8 cellular contexts compared by ENCODE assay signal in genomic region chr14:102317564-102318248, GRCh38. TPM values are rescaled to one million over a fixed set of nuclear protein-coding genes. Genes with fewer than 3 reads are reported as not detected.
DNase-seq lines count a peak whose midpoint lies in the region; ATAC-seq and TF ChIP-seq lines count a peak whose summit lies in the region.

No MANE protein-coding gene starts in this region.

- peaks cover 3% of the 10 kb centered on the region for H3K36me3 Mint-ChIP-seq in type B pancreatic cell

- H3F3A ChIP-seq in PC-3 (ENCODE audit: low read length, unreplicated experiment) = no peaks in the 10 kb centered on the region

- no peak overlapping the region for H3K4ac ChIP-seq in mesenchymal stem cell (ENCODE audit: low read depth in 1 of 2, low read length in 2 of 2)

- H2BK120ac ChIP-seq in mesenchymal stem cell (ENCODE audit: low read depth, low read length) = no peak overlapping the region

- DNase-seq in COR-L47 (lab: John Stamatoyannopoulos, UW) = peak; percentile 35
- peak in 42 of 76 experiments; percentile 2 to 57 (median 16) for DNase-seq in HUDEP-2 (lab: John Stamatoyannopoulos, UW; ENCODE audit: unreplicated experiment in 76 of 76)
- DNase-seq in PC-3 = peak; percentile 61
- DNase-seq in choroid plexus epithelial cell (ENCODE audit: low read depth) = peak; percentile 46
- DNase-seq in mesenchymal stem cell = no peak
- no peak for DNase-seq in type B pancreatic cell (ENCODE audit: extremely low spot score, unreplicated experiment)

- H2AK5ac ChIP-seq in mesenchymal stem cell (ENCODE audit: low read length, severe bottlenecking) = peak overlapping the region; percentile 64

- peak overlapping the region; percentile 32 for H4K8ac ChIP-seq in mesenchymal stem cell (ENCODE audit: low read length)

- H3K79me1 ChIP-seq in mesenchymal stem cell (replicated peaks; ENCODE audit: low read length, poor library complexity, severe bottlenecking) = peaks cover 13% of the 10 kb centered on the region

- H3K27me3 ChIP-seq in PC-3 (ENCODE audit: low read length) (no peaks in the 10 kb centered on the region), mesenchymal stem cell (ENCODE audit: control insufficient read depth in 1 of 2, insufficient read depth in 1 of 2, low read length in 2 of 2) (no peaks in the 10 kb centered on the region)

- H2AFZ ChIP-seq in PC-3 (ENCODE audit: low read length) (peak overlapping the region; percentile 80), mesenchymal stem cell (ENCODE audit: low read depth, low read length) (peak overlapping the region; percentile 60)

- H3K9ac ChIP-seq in PC-3 (ENCODE audit: low read length) (peak overlapping the region; percentile 62), mesenchymal stem cell (ENCODE audit: low read length) (peak overlapping the region; percentile 77)

- H2BK5ac ChIP-seq in mesenchymal stem cell (ENCODE audit: low read depth, low read length, poor library complexity, severe bottlenecking) = no peak overlapping the region

- no peaks in the 10 kb centered on the region for H3K9me3 Mint-ChIP-seq in type B pancreatic cell

- peaks cover 14% of the 10 kb centered on the region for H3K27me3 Mint-ChIP-seq in type B pancreatic cell

- H3K79me2 ChIP-seq in PC-3 (ENCODE audit: low read length) = peaks cover 33% of the 10 kb centered on the region

- no peak overlapping the region for H3K23ac ChIP-seq in mesenchymal stem cell (ENCODE audit: low read length in 2 of 2)

- no peaks in the 10 kb centered on the region for H4K20me1 ChIP-seq in PC-3 (ENCODE audit: low read length)

- H2BK12ac ChIP-seq in mesenchymal stem cell (ENCODE audit: low read length in 2 of 2) = peak overlapping the region in 1 of 2 experiments; percentile 67

- CTCF ChIA-PET in PC-3 (lab: Charles Lee) = interaction anchor here (0.6 to 0.7 kb wide), 3 partner anchors 272 to 1346 kb away, joined by 3 to 4 read pairs (median 4); no protein-coding TSS in a partner anchor

- intact Hi-C loops in PC-3 (cut with micrococcal nuclease) = loop anchor here (5.0 to 10.0 kb wide), 5 partner anchors 95 to 345 kb away; partner anchors contain the start of gene WDR20

- H2BK15ac ChIP-seq in mesenchymal stem cell (ENCODE audit: low read depth, poor library complexity, severe bottlenecking) = no peak overlapping the region

- H3K27ac ChIP-seq in PC-3 (ENCODE audit: low read length) (peak overlapping the region; percentile 61), mesenchymal stem cell (ENCODE audit: low read length, poor library complexity, severe bottlenecking) (peak overlapping the region; percentile 89)

- no peaks in the 10 kb centered on the region for H3K9me2 ChIP-seq in PC-3 (replicated peaks; ENCODE audit: low read length)

- TF ChIP-seq CTCF in PC-3 (conservative IDR thresholded peaks at IDR 0.05; ENCODE audit: low read depth, low read length) (peak; percentile 49), choroid plexus epithelial cell (conservative IDR thresholded peaks at IDR 0.05; ENCODE audit: low read depth, low read length) (peak; percentile 14), type B pancreatic cell (conservative IDR thresholded peaks at IDR 0.05) (no peak)

- no peaks in the 10 kb centered on the region for H3K36me3 ChIP-seq in PC-3 (ENCODE audit: low read depth, low read length)
- H3K36me3 ChIP-seq in mesenchymal stem cell (ENCODE audit: control insufficient read depth in 1 of 2, insufficient read depth in 2 of 2, low read depth in 1 of 2, low read length in 2 of 2) = peaks cover 0 to 3% of the 10 kb centered on the region in 2 experiments

- POLR2A ChIA-PET in PC-3 (lab: Charles Lee; ENCODE audit: unreplicated experiment) = interaction anchor here (0.5 kb wide), 1 partner anchor 147 kb away, joined by 3 read pairs; no protein-coding TSS in a partner anchor

- H3K9me3 ChIP-seq in PC-3 (ENCODE audit: low read length) (no peaks in the 10 kb centered on the region), mesenchymal stem cell (ENCODE audit: control insufficient read depth, low read length) (no peaks in the 10 kb centered on the region)

- H3K18ac ChIP-seq in mesenchymal stem cell (ENCODE audit: low read depth in 1 of 2, low read length in 2 of 2) = peak overlapping the region in 1 of 2 experiments; percentile 43

- BruUV-seq in PC-3 (replicated peaks; lab: Mats Ljungman, UMichigan) = TSS peak; percentile 55

- peaks cover 40% of the 10 kb centered on the region for H3K4me1 Mint-ChIP-seq in type B pancreatic cell (ENCODE audit: unreplicated experiment)

- H3K4me1 ChIP-seq in PC-3 (ENCODE audit: insufficient read depth, low read length) (peaks cover 56% of the 10 kb centered on the region), mesenchymal stem cell (ENCODE audit: control insufficient read depth, insufficient read depth, low read depth, low read length) (peaks cover 18% of the 10 kb centered on the region)

- no peak overlapping the region for H4K91ac ChIP-seq in mesenchymal stem cell (ENCODE audit: low read length)

- H3K27ac Mint-ChIP-seq in type B pancreatic cell = peak overlapping the region; percentile 98

- H3K4me2 ChIP-seq in PC-3 (ENCODE audit: low read length) (peak overlapping the region; percentile 95), mesenchymal stem cell (ENCODE audit: low read length, poor library complexity, severe bottlenecking) (peak overlapping the region; percentile 92)

- H3K4me3 Mint-ChIP-seq in type B pancreatic cell = peak overlapping the region; percentile 98

- WGBS in mesenchymal stem cell = 78% methylated on average over 12 of the region's 12 CpGs

- H3K4me3 ChIP-seq in PC-3 (ENCODE audit: low read length) (peak overlapping the region; percentile 72), choroid plexus epithelial cell (ENCODE audit: low read depth, low read length) (peak overlapping the region; percentile 66), mesenchymal stem cell (ENCODE audit: insufficient read depth in 1 of 2, low read depth in 1 of 2, low read length in 2 of 2) (peak overlapping the region; percentile 61 to 81)

- peak; percentile 7; the same call in 1 of the 2 replicates for ATAC-seq in PC-3
- no peak for ATAC-seq in GM21515 (IDR thresholded peaks at IDR 0.05; ENCODE audit: unreplicated experiment)
- no peak for ATAC-seq in GM21390 (IDR thresholded peaks at IDR 0.05; ENCODE audit: unreplicated experiment)

- H3K14ac ChIP-seq in mesenchymal stem cell (ENCODE audit: low read length in 2 of 2) = no peak overlapping the region

RNA-seq across cellular contexts. Expression of gene ZNF839, which starts 1.8 kb away (rescaled TPM):
- total RNA-seq in PC-3 (2014; rRNA removed) (13.2 and 20.5 TPM in 2 replicates), type B pancreatic cell (ENCODE audit: low replicate concordance) (10.8 and 16.4 TPM in 2 replicates)
- 3.4 TPM for polyA plus RNA-seq in mesenchymal stem cell (2013, experiment 1 of 2)
- 3.8 TPM for polyA plus RNA-seq in mesenchymal stem cell (2013, experiment 2 of 2)

RNA-seq across cellular contexts. Expression of gene MOK, which starts 12.7 kb away (rescaled TPM):
- total RNA-seq in PC-3 (2014; rRNA removed) (106 and 108 TPM in 2 replicates), type B pancreatic cell (ENCODE audit: low replicate concordance) (17.7 and 26.3 TPM in 2 replicates)
- 6.9 TPM for polyA plus RNA-seq in mesenchymal stem cell (2013, experiment 1 of 2)
- polyA plus RNA-seq in mesenchymal stem cell (2013, experiment 2 of 2) = 7.7 TPM

RNA-seq across cellular contexts. Expression of gene CINP, which starts 45.0 kb away (rescaled TPM):
- total RNA-seq in PC-3 (2014; rRNA removed) = 76.9 and 83.6 TPM in 2 replicates
- 34.5 TPM for polyA plus RNA-seq in mesenchymal stem cell (2013, experiment 1 of 2)
- polyA plus RNA-seq in mesenchymal stem cell (2013, experiment 2 of 2) = 32.4 TPM
- total RNA-seq in type B pancreatic cell (ENCODE audit: low replicate concordance) = 29.5 and 34.2 TPM in 2 replicates

RNA-seq across cellular contexts. Expression of gene TECPR2, which starts 45.0 kb away (rescaled TPM):
- total RNA-seq in PC-3 (2014; rRNA removed) (15.7 and 16.7 TPM in 2 replicates), type B pancreatic cell (ENCODE audit: low replicate concordance) (25.5 and 31.0 TPM in 2 replicates)
- 11.6 TPM for polyA plus RNA-seq in mesenchymal stem cell (2013, experiment 1 of 2)
- polyA plus RNA-seq in mesenchymal stem cell (2013, experiment 2 of 2) = 10.0 TPM

Comparison
In these comparisons a context has a peak if more than half of its experiments do, and no peak if none do; other contexts are left out.
1. DNase-seq: peak in COR-L47 (single experiment), HUDEP-2 (42 of 76), PC-3 (single experiment) and choroid plexus epithelial cell (single experiment); none in mesenchymal stem cell (single experiment) and type B pancreatic cell (single experiment).
2. Peak in every context shown above with its lines, with median percentiles within 50 percentile points of each other: H3K4me3 ChIP-seq.